23 cellular contexts compared by ENCODE assay signal in genomic region chr7:33959676-33960075, GRCh38. TPM values are rescaled to one million over a fixed set of nuclear protein-coding genes. Genes with fewer than 3 reads are reported as not detected.
"Had no signal": no experiment of that assay in that cellular context is flagged by ENCODE, and none has a peak within 500 bp of the region (broad histone marks: within the 10 kb centered on the region; RNA-seq: fewer than 3 reads in every experiment).

No MANE protein-coding gene starts in this region.

- ATAC-seq: T-cell had no signal

- H3K36me3 ChIP-seq: SJSA1 had no signal

- H3K9me3 ChIP-seq: MG63, SJSA1, SK-N-SH had no signal

- H3K9ac ChIP-seq: SK-N-SH had no signal

- H3K4me3 ChIP-seq: MG63, SJSA1 had no signal

- H3K4me2 ChIP-seq: SK-N-SH had no signal

- DNase-seq: Karpas-422, KG1, MG63, NCI-H1092 treated with DMSO at 0.1 percent for 48 hours, NCI-H1436 treated with DMSO at 0.1 percent for 48 hours, NCI-H1694, NCI-H1930, NCI-H2081, NCI-H2107, NCI-H226, NCI-H446, NCI-H510A, NCI-H524 treated with DMSO at 0.1 percent for 48 hours, NCI-H69, NCI-H774, Right ventricle myocardium superior, RPMI8226, SIG-M5, SK-N-SH, SW 1271, T-cell had no signal

- H3K4me1 ChIP-seq: SJSA1 had no signal

- H3K27me3 ChIP-seq: MG63, SJSA1 had no signal

- H3K27ac ChIP-seq: SJSA1 had no signal

RNA-seq across cellular contexts. Expression of gene BMPER, which starts 54.3 kb away (rescaled TPM):
- total RNA-seq: HT-29 had no signal
